ENCODE assay signal across 9 cellular contexts in the genomic region with DNA sequence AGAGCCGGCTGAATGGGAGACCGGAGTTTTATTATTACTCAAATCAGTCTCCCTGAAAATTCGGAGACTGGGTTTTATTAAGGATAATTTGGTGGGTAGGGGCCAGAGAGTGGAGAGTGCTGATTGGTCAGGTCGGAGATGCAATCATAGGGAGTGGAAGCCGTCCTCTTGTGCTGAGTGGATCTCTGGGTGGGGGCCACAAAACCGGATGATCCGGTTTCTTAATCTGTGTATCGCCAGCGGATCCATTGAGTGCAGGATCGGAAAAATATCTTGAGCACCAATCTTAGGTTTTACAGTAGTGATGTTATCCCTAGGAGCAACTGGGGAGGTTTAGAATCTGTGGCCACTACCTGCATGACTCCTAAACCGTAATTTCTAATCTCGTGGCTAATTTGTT. TPM values are rescaled to one million over a fixed set of nuclear protein-coding genes. Genes with fewer than 3 reads are reported as not detected.
DNase-seq lines count a peak whose midpoint lies in the region; ATAC-seq, FAIRE-seq and TF ChIP-seq lines count a peak whose summit lies in the region.
"Had no signal": no experiment of that assay in that cellular context is flagged by ENCODE, and none has a peak within 500 bp of the region (broad histone marks: within the 10 kb centered on the region; RNA-seq: fewer than 3 reads in every experiment).

No MANE protein-coding gene starts in this region.

- CTCF ChIA-PET in activated CD8-positive, alpha-beta memory T cell treated with anti-CD3 and anti-CD28 coated beads, Interleukin-2, amount 10 ng/mL, durations not matched to agents 7 days and 5 days (lab: Charles Lee): interaction anchor here (0.7 to 1.5 kb wide), 2 partner anchors 28 to 1067 kb away, joined by 3 to 4 read pairs; a partner anchor contains a TSS

- H3K36me3 Mint-ChIP-seq in activated CD8-positive, alpha-beta memory T cell treated with anti-CD3 and anti-CD28 coated beads, Interleukin-2, amount 10 ng/mL, durations not matched to agents 7 days and 5 days: peaks cover 2% of the 10 kb centered on the region
- peaks cover 3% of the 10 kb centered on the region for H3K36me3 Mint-ChIP-seq in endothelial cell (ENCODE audit: low read depth, unreplicated experiment)

- DNase-seq in activated CD8-positive, alpha-beta memory T cell treated with anti-CD3 and anti-CD28 coated beads, Interleukin-2, amount 10 ng/mL, durations not matched to agents 7 days and 5 days: no peak
- no peak for DNase-seq in activated CD8-positive, alpha-beta memory T cell treated with anti-CD3 and anti-CD28 coated beads, Interleukin-2, amount 50 U/mL, for 4 hours
- DNase-seq in NT2/D1 (ENCODE audit: low read depth, low spot score): no peak
- DNase-seq in endothelial cell (ENCODE audit: low spot score): no peak
- DNase-seq in urothelium cell line (ENCODE audit: low spot score): no peak
- DNase-seq in GM13977 (ENCODE audit: low spot score): no peak
- DNase-seq: kidney glomerular epithelial cell had no signal

- H3K4me3 Mint-ChIP-seq in activated CD8-positive, alpha-beta memory T cell treated with anti-CD3 and anti-CD28 coated beads, Interleukin-2, amount 10 ng/mL, durations not matched to agents 7 days and 5 days: peak overlapping the region; percentile 89
- H3K4me3 Mint-ChIP-seq in endothelial cell (ENCODE audit: unreplicated experiment): peak overlapping the region; percentile 79

- peaks cover 14% of the 10 kb centered on the region for H3K36me3 ChIP-seq in NT2/D1 (ENCODE audit: insufficient read depth, insufficient read length, low read length)

- H3K27me3 Mint-ChIP-seq in activated CD8-positive, alpha-beta memory T cell treated with anti-CD3 and anti-CD28 coated beads, Interleukin-2, amount 10 ng/mL, durations not matched to agents 7 days and 5 days: no peaks in the 10 kb centered on the region
- peaks cover 6% of the 10 kb centered on the region for H3K27me3 Mint-ChIP-seq in endothelial cell (ENCODE audit: unreplicated experiment)

- H3K4me1 Mint-ChIP-seq in activated CD8-positive, alpha-beta memory T cell treated with anti-CD3 and anti-CD28 coated beads, Interleukin-2, amount 10 ng/mL, durations not matched to agents 7 days and 5 days: peaks cover 18% of the 10 kb centered on the region
- H3K4me1 Mint-ChIP-seq in endothelial cell (ENCODE audit: unreplicated experiment): peaks cover 9% of the 10 kb centered on the region

- peak overlapping the region; percentile 92 for H3K27ac Mint-ChIP-seq in activated CD8-positive, alpha-beta memory T cell treated with anti-CD3 and anti-CD28 coated beads, Interleukin-2, amount 10 ng/mL, durations not matched to agents 7 days and 5 days
- no peak overlapping the region for H3K27ac Mint-ChIP-seq in endothelial cell (ENCODE audit: unreplicated experiment)

- peak overlapping the region; percentile 24 for H3K4me3 ChIP-seq in NT2/D1 (ENCODE audit: insufficient read length, low read depth)

- in situ Hi-C loops in GM13977 (cut with MboI; ENCODE audit: low pct_unique_long_range_greater_than_20kb, low sequenced_read_pairs, unreplicated experiment): no loop called here

- FAIRE-seq in urothelium cell line (lab: Jason Lieb, UNC): no peak

- H3K27ac ChIP-seq in temporal lobe (ENCODE audit: low read depth, low read length): peak overlapping the region; percentile 56

- ATAC-seq in activated CD8-positive, alpha-beta memory T cell treated with anti-CD3 and anti-CD28 coated beads, Interleukin-2, amount 10 ng/mL, durations not matched to agents 7 days and 5 days: no peak
- ATAC-seq in GM18517 (IDR thresholded peaks at IDR 0.05; ENCODE audit: unreplicated experiment): no peak

- no peak for TF ChIP-seq CTCF in endothelial cell (IDR thresholded peaks at IDR 0.05; ENCODE audit: unreplicated experiment)
- no peak for TF ChIP-seq CTCF in GM13977 (IDR thresholded peaks at IDR 0.05; ENCODE audit: extremely low read depth, insufficient read depth, missing control alignments)

- peaks cover 6% of the 10 kb centered on the region for H3K4me1 ChIP-seq in NT2/D1 (ENCODE audit: insufficient read depth, insufficient read length)

- no peaks in the 10 kb centered on the region for H3K9me3 Mint-ChIP-seq in activated CD8-positive, alpha-beta memory T cell treated with anti-CD3 and anti-CD28 coated beads, Interleukin-2, amount 10 ng/mL, durations not matched to agents 7 days and 5 days (ENCODE audit: low read depth)
- no peaks in the 10 kb centered on the region for H3K9me3 Mint-ChIP-seq in endothelial cell (ENCODE audit: unreplicated experiment)

- peak overlapping the region; percentile 50 for H3K9ac ChIP-seq in NT2/D1 (ENCODE audit: insufficient read length, low read depth)

- no peaks in the 10 kb centered on the region for H3K27me3 ChIP-seq in NT2/D1 (ENCODE audit: insufficient read depth, insufficient read length)

- no peaks in the 10 kb centered on the region for H3K9me3 ChIP-seq in NT2/D1 (ENCODE audit: insufficient read depth, low read length)

RNA-seq across cellular contexts. Expression of a gene that starts 0.9 kb away (rescaled TPM):
- 10 to 100 TPM; 43.4 to 44.8 TPM for total RNA-seq in activated CD8-positive, alpha-beta memory T cell treated with anti-CD3 and anti-CD28 coated beads, Interleukin-2, amount 10 ng/mL, durations not matched to agents 7 days and 5 days
- total RNA-seq in endothelial cell (ENCODE audit: unreplicated experiment): 78.0 TPM
- 76.2 TPM for total RNA-seq in temporal lobe

RNA-seq across cellular contexts. Expression of a gene that starts 21.6 kb away (rescaled TPM):
- 10 to 100 TPM; 46.6 to 61.2 TPM for total RNA-seq in activated CD8-positive, alpha-beta memory T cell treated with anti-CD3 and anti-CD28 coated beads, Interleukin-2, amount 10 ng/mL, durations not matched to agents 7 days and 5 days
- 44.3 TPM for total RNA-seq in endothelial cell (ENCODE audit: unreplicated experiment)
- total RNA-seq in temporal lobe: 34.9 TPM

RNA-seq across cellular contexts. Expression of a gene that starts 28.2 kb away (rescaled TPM):
- 10 to 100 TPM; 57.5 to 62.9 TPM for total RNA-seq in activated CD8-positive, alpha-beta memory T cell treated with anti-CD3 and anti-CD28 coated beads, Interleukin-2, amount 10 ng/mL, durations not matched to agents 7 days and 5 days
- 76.4 TPM for total RNA-seq in endothelial cell (ENCODE audit: unreplicated experiment)
- total RNA-seq in temporal lobe: 32.7 TPM
